In the genomic region with DNA sequence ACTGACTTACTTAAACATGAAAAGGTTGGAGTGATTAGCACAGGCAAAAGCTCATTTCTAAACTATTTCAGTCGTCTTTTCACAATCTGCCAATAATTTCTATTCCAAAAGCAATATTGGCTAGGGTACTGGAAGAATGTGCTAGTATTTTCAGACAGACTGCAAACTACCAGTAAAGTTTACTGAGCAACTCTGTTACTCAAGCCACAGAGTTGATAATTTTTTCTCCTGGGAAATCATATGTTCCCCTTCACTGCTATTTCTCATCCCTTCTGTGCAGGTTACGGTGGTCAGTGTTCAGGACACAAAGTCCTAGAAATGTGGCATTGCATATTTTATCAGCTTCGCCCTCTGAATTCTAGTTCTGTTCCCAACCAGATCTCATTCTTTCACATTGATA, we compare ENCODE assay signal across 21 cellular contexts.
"Had no signal": no experiment of that assay in that cellular context is flagged by ENCODE, and none has a peak within 500 bp of the region (broad histone marks: within the 10 kb centered on the region; RNA-seq: fewer than 3 reads in every experiment).

No MANE protein-coding gene starts in this region.

- H3K4me1 ChIP-seq: body of pancreas, gastrocnemius medialis, upper lobe of right lung had no signal

- H3K4me3 ChIP-seq: body of pancreas, gastrocnemius medialis, SK-N-MC, skin epidermis, suprapubic skin, upper lobe of right lung had no signal

- H3K27me3 ChIP-seq: body of pancreas, gastrocnemius medialis, suprapubic skin, upper lobe of right lung had no signal

- H3K27ac ChIP-seq: body of pancreas, epithelial cell of prostate, gastrocnemius medialis, SK-N-MC, upper lobe of right lung had no signal

- H3K9me3 ChIP-seq: body of pancreas, gastrocnemius medialis, suprapubic skin, upper lobe of right lung had no signal

- H3K36me3 ChIP-seq: gastrocnemius medialis, suprapubic skin, upper lobe of right lung had no signal

- ATAC-seq: activated CD4-positive, alpha-beta T cell treated with anti-CD3 and anti-CD28 coated beads for 36 hours; activated naive CD4-positive, alpha-beta T cell treated with anti-CD3 and anti-CD28 coated beads, Interleukin-2, amount 50 U/mL, for 72 hours; body of pancreas; naive thymus-derived CD8-positive, alpha-beta T cell; stimulated activated naive CD8-positive, alpha-beta T cell treated with anti-CD3 and anti-CD28 coated beads, Interleukin-15, Interleukin-2, amounts not matched to agents 100 U/mL and 50 U/mL, for 24 hours; T-cell; upper lobe of right lung had no signal

- DNase-seq: activated CD4-positive, alpha-beta T cell treated with anti-CD3 and anti-CD28 coated beads for 36 hours; activated CD4-positive, alpha-beta T cell treated with anti-CD3 and anti-CD28 coated beads, Interleukin-2, amount 50 U/mL, for 48 hours; activated gamma-delta T cell treated with Interleukin-2 at 50 U/mL for 16 hours; activated T-cell treated with anti-CD3 and anti-CD28 coated beads for 4 hours; amniotic stem cell; body of pancreas; caudate nucleus; endodermal cell; gastrocnemius medialis; immature natural killer cell; kidney glomerular epithelial cell; mesenchymal stem cell; naive thymus-derived CD8-positive, alpha-beta T cell; stimulated activated naive CD8-positive, alpha-beta T cell treated with anti-CD3 and anti-CD28 coated beads, Interleukin-15, Interleukin-2, amounts not matched to agents 100 U/mL and 50 U/mL, for 24 hours; T-cell; upper lobe of right lung had no signal
